24 cellular contexts compared by ENCODE assay signal in the genomic region with DNA sequence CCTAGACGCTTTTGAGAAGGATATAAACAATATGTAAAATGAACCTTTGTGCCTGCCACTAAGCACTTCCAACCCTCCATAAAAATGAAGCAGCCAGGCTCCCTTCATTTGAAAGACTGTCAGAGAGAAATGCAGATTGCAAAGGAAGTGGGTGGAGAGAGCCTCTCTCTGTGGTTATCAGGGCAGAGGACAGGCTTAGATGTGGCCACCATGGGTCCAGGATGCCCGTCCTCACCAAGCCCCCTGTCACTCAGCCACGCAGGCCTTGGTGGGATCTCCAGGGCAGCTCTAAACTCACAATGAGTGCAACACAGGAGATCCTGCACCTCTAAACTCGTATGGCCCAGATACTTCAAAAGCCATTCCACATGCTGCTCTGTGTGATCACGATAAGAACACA. TPM values are rescaled to one million over a fixed set of nuclear protein-coding genes. Genes with fewer than 3 reads are reported as not detected.
"Had no signal": no experiment of that assay in that cellular context is flagged by ENCODE, and none has a peak within 500 bp of the region (broad histone marks: within the 10 kb centered on the region; RNA-seq: fewer than 3 reads in every experiment).

No MANE protein-coding gene starts in this region.

- H3K27ac ChIP-seq: SJSA1 had no signal

- H3K27me3 ChIP-seq: MG63, SJSA1 had no signal

- DNase-seq: activated CD4-positive, alpha-beta T cell treated with anti-CD3 and anti-CD28 coated beads, Interleukin-2, amount 50 U/mL, for 1 hour; activated CD4-positive, CD25-positive, alpha-beta regulatory T cell; activated CD8-positive, alpha-beta memory T cell treated with anti-CD3 and anti-CD28 coated beads, Interleukin-2, amount 10 ng/mL, durations not matched to agents 7 days and 5 days; activated effector memory CD4-positive, alpha-beta T cell treated with anti-CD3 and anti-CD28 coated beads, Interleukin-2, amount 50 U/mL, for 16 hours; activated naive CD4-positive, alpha-beta T cell treated with Interleukin-2 at 50 U/mL for 16 hours; activated T-cell treated with anti-CD3 and anti-CD28 coated beads, Interleukin-2, amount 50 U/mL, for 24 hours; cerebellar nuclear complex; MG63; MV-4-11; NCI-H1092 treated with DMSO at 0.1 percent for 48 hours; NCI-H1417 treated with DMSO at 0.1 percent for 48 hours; NCI-H1694; NCI-H2029 treated with DMSO at 0.1 percent for 48 hours; NCI-H524; PC-3; SHP77; SW 1271; T-helper 9 cell had no signal

- H3K36me3 Mint-ChIP-seq: activated CD8-positive, alpha-beta memory T cell treated with anti-CD3 and anti-CD28 coated beads, Interleukin-2, amount 10 ng/mL, durations not matched to agents 7 days and 5 days; activated naive CD4-positive, alpha-beta T cell treated with anti-CD3 and anti-CD28 coated beads, Interleukin-2, amount 50 U/mL, for 72 hours had no signal

- H3K4me3 Mint-ChIP-seq: activated CD8-positive, alpha-beta memory T cell treated with anti-CD3 and anti-CD28 coated beads, Interleukin-2, amount 10 ng/mL, durations not matched to agents 7 days and 5 days; activated T-cell treated with anti-CD3 and anti-CD28 coated beads, Interleukin-2, amount 50 U/mL, for 24 hours; activated T-helper 1 cell treated with anti-CD3 and anti-CD28 coated beads, Interleukin-12 subunit alpha, Interleukin-12 subunit beta, Interleukin-2, Interleukin-4 antibody, amounts not matched to agents 30 ng/mL and 10 ng/mL and 1 ng/mL, durations not matched to agents 14 hours and 24 hours and 36 hours; T-helper 1 cell treated with Interleukin-12 subunit alpha and Interleukin-12 subunit beta and Interleukin-4 antibody, amounts not matched to agents 30 μg/mL and 1 μg/mL, for 36 hours had no signal

- H3K9me3 Mint-ChIP-seq: activated naive CD4-positive, alpha-beta T cell treated with anti-CD3 and anti-CD28 coated beads, Interleukin-2, amount 50 U/mL, for 72 hours; activated T-cell treated with anti-CD3 and anti-CD28 coated beads, Interleukin-2, amount 50 U/mL, for 24 hours; activated T-helper 1 cell treated with anti-CD3 and anti-CD28 coated beads, Interleukin-12 subunit alpha, Interleukin-12 subunit beta, Interleukin-2, Interleukin-4 antibody, amounts not matched to agents 30 ng/mL and 10 ng/mL and 1 ng/mL, durations not matched to agents 14 hours and 24 hours and 36 hours; T-helper 1 cell treated with Interleukin-12 subunit alpha and Interleukin-12 subunit beta and Interleukin-4 antibody, amounts not matched to agents 30 μg/mL and 1 μg/mL, for 36 hours had no signal

- H3K27ac Mint-ChIP-seq: activated CD8-positive, alpha-beta memory T cell treated with anti-CD3 and anti-CD28 coated beads, Interleukin-2, amount 10 ng/mL, durations not matched to agents 7 days and 5 days; activated naive CD4-positive, alpha-beta T cell treated with anti-CD3 and anti-CD28 coated beads, Interleukin-2, amount 50 U/mL, for 72 hours; activated T-cell treated with anti-CD3 and anti-CD28 coated beads, Interleukin-2, amount 50 U/mL, for 24 hours; activated T-helper 1 cell treated with anti-CD3 and anti-CD28 coated beads, Interleukin-12 subunit alpha, Interleukin-12 subunit beta, Interleukin-2, Interleukin-4 antibody, amounts not matched to agents 30 ng/mL and 10 ng/mL and 1 ng/mL, durations not matched to agents 14 hours and 24 hours and 36 hours; T-helper 1 cell treated with Interleukin-12 subunit alpha and Interleukin-12 subunit beta and Interleukin-4 antibody, amounts not matched to agents 30 μg/mL and 1 μg/mL, for 36 hours had no signal

- H3K36me3 ChIP-seq: MG63, SJSA1 had no signal

- H3K9me3 ChIP-seq: MG63, SJSA1 had no signal

- H3K4me3 ChIP-seq: MG63, SJSA1 had no signal

- ATAC-seq: activated CD8-positive, alpha-beta memory T cell treated with anti-CD3 and anti-CD28 coated beads, Interleukin-2, amount 10 ng/mL, durations not matched to agents 7 days and 5 days; activated naive CD4-positive, alpha-beta T cell treated with anti-CD3 and anti-CD28 coated beads, Interleukin-2, amount 50 U/mL, for 72 hours; PC-3; SK-N-SH treated with all-trans-retinoic acid at 6 μM for 48 hours had no signal

RNA-seq across cellular contexts. Expression of gene TMPRSS2, which starts 37.9 kb away (rescaled TPM):
- total RNA-seq: activated CD8-positive, alpha-beta memory T cell treated with anti-CD3 and anti-CD28 coated beads, Interleukin-2, amount 10 ng/mL, durations not matched to agents 7 days and 5 days; activated naive CD4-positive, alpha-beta T cell treated with anti-CD3 and anti-CD28 coated beads, Interleukin-2, amount 50 U/mL, for 72 hours; activated T-helper 1 cell treated with anti-CD3 and anti-CD28 coated beads, Interleukin-12 subunit alpha, Interleukin-12 subunit beta, Interleukin-2, Interleukin-4 antibody, amounts not matched to agents 30 ng/mL and 10 ng/mL and 1 ng/mL, durations not matched to agents 14 hours and 24 hours and 36 hours; cardiac septum; SJSA1 had no signal
